In the genomic region with DNA sequence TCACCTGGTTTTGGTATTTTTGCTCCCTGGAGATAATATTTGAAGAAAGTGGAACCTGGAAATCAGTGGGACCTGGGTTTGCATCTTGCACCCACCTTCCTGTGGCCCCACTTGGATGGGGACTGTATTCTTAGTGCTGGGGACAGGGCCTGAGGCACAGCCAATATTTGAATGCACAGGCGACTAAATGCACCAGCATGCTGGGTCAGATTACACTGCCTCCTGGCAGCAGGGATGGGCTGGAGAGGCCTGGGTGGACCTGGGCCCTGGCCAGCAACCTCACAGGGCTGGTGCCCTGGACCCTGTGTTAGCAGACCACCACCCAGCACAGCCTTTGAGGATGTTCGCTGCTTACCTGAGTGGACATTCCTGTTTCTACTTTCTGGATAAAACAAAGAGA, we compare ENCODE assay signal across 18 cellular contexts. TPM values are rescaled to one million over a fixed set of nuclear protein-coding genes. Genes with fewer than 3 reads are reported as not detected.
"Had no signal": no experiment of that assay in that cellular context is flagged by ENCODE, and none has a peak within 500 bp of the region (broad histone marks: within the 10 kb centered on the region; RNA-seq: fewer than 3 reads in every experiment).

No MANE protein-coding gene starts in this region.

- H3K4me3 Mint-ChIP-seq: activated naive CD4-positive, alpha-beta T cell treated with anti-CD3 and anti-CD28 coated beads, Interleukin-2, amount 10 ng/mL, durations not matched to agents 7 days and 5 days; naive B cell had no signal

- H3K4me1 Mint-ChIP-seq: activated naive CD4-positive, alpha-beta T cell treated with anti-CD3 and anti-CD28 coated beads, Interleukin-2, amount 10 ng/mL, durations not matched to agents 7 days and 5 days; naive B cell had no signal

- H3K9me3 Mint-ChIP-seq: activated naive CD4-positive, alpha-beta T cell treated with anti-CD3 and anti-CD28 coated beads, Interleukin-2, amount 10 ng/mL, durations not matched to agents 7 days and 5 days; naive B cell had no signal

- H3K27ac Mint-ChIP-seq: activated naive CD4-positive, alpha-beta T cell treated with anti-CD3 and anti-CD28 coated beads, Interleukin-2, amount 10 ng/mL, durations not matched to agents 7 days and 5 days had no signal

- H3K36me3 Mint-ChIP-seq: activated naive CD4-positive, alpha-beta T cell treated with anti-CD3 and anti-CD28 coated beads, Interleukin-2, amount 10 ng/mL, durations not matched to agents 7 days and 5 days; naive B cell had no signal

- H3K27me3 Mint-ChIP-seq: activated naive CD4-positive, alpha-beta T cell treated with anti-CD3 and anti-CD28 coated beads, Interleukin-2, amount 10 ng/mL, durations not matched to agents 7 days and 5 days; naive B cell had no signal

- DNase-seq: activated CD4-positive, alpha-beta T cell treated with anti-CD3 and anti-CD28 coated beads for 1 hour; activated CD8-positive, alpha-beta memory T cell treated with anti-CD3 and anti-CD28 coated beads for 24 hours; activated CD8-positive, alpha-beta memory T cell treated with anti-CD3 and anti-CD28 coated beads, Interleukin-2, amount 50 U/mL, for 48 hours; activated effector memory CD4-positive, alpha-beta T cell treated with Interleukin-2 at 50 U/mL for 16 hours; activated naive CD4-positive, alpha-beta T cell treated with anti-CD3 and anti-CD28 coated beads, Interleukin-2, amount 10 ng/mL, durations not matched to agents 7 days and 5 days; activated T-cell treated with anti-CD3 and anti-CD28 coated beads, Interleukin-2, amount 50 U/mL, for 48 hours; aorta; mesenchymal stem cell; mucosa of descending colon; naive B cell; ovary; stimulated activated CD4-positive, alpha-beta T cell treated with anti-CD3 and anti-CD28 coated beads, Interleukin-4, amount 100 ng/mL, for 1 hour; T-helper 2 cell; testis; upper lobe of left lung had no signal

- ATAC-seq: mucosa of descending colon, sciatic nerve had no signal

RNA-seq across cellular contexts. Expression of a gene that starts 14.9 kb away (rescaled TPM):
- total RNA-seq: pulmonary artery endothelial cell had no signal

RNA-seq across cellular contexts. Expression of a gene that starts 25.3 kb away (rescaled TPM):
- total RNA-seq: pulmonary artery endothelial cell, smooth muscle cell had no signal

RNA-seq across cellular contexts. Expression of a gene that starts 42.5 kb away (rescaled TPM):
- total RNA-seq: aorta, mucosa of descending colon, pulmonary artery endothelial cell, sciatic nerve, smooth muscle cell had no signal
